ENCODE assay signal across 17 cellular contexts in the genomic region with DNA sequence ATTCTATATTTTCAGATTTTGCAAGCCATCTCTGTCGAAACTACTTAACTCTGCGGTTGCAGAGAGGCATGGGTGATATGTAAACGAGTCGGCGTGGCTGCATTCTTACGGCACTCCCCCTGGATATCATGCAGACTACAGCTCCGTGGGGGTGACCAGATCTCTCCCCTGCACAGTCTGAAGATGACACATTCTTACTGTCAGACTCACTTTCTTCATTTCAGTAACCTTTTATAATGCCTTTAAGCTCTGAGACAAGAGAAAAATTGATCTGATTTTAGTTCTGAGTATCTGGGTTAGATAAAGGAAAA. TPM values are rescaled to one million over a fixed set of nuclear protein-coding genes. Genes with fewer than 3 reads are reported as not detected.
DNase-seq lines count a peak whose midpoint lies in the region; ATAC-seq and TF ChIP-seq lines count a peak whose summit lies in the region.
"Had no signal": no experiment of that assay in that cellular context is flagged by ENCODE, and none has a peak within 500 bp of the region (broad histone marks: within the 10 kb centered on the region; RNA-seq: fewer than 3 reads in every experiment).

No MANE protein-coding gene starts in this region.

- no peaks in the 10 kb centered on the region for H3K4me1 Mint-ChIP-seq in activated T-helper 1 cell treated with anti-CD3 and anti-CD28 coated beads, Interleukin-12 subunit alpha, Interleukin-12 subunit beta, Interleukin-2, Interleukin-4 antibody, amounts not matched to agents 30 ng/mL and 10 ng/mL and 1 ng/mL, durations not matched to agents 14 hours and 24 hours and 36 hours (ENCODE audit: low read depth)
- H3K4me1 Mint-ChIP-seq: activated CD4-positive, alpha-beta T cell treated with anti-CD3 and anti-CD28 coated beads for 36 hours; nephron had no signal

- peaks cover 2% of the 10 kb centered on the region for H3K36me3 Mint-ChIP-seq in activated T-helper 1 cell treated with anti-CD3 and anti-CD28 coated beads, Interleukin-12 subunit alpha, Interleukin-12 subunit beta, Interleukin-2, Interleukin-4 antibody, amounts not matched to agents 30 ng/mL and 10 ng/mL and 1 ng/mL, durations not matched to agents 14 hours and 24 hours and 36 hours (ENCODE audit: low read depth)

- peaks cover 35% of the 10 kb centered on the region for H3K9me3 Mint-ChIP-seq in activated T-helper 1 cell treated with anti-CD3 and anti-CD28 coated beads, Interleukin-12 subunit alpha, Interleukin-12 subunit beta, Interleukin-2, Interleukin-4 antibody, amounts not matched to agents 30 ng/mL and 10 ng/mL and 1 ng/mL, durations not matched to agents 14 hours and 24 hours and 36 hours

- no peak overlapping the region for H3K4me3 Mint-ChIP-seq in activated T-helper 1 cell treated with anti-CD3 and anti-CD28 coated beads, Interleukin-12 subunit alpha, Interleukin-12 subunit beta, Interleukin-2, Interleukin-4 antibody, amounts not matched to agents 30 ng/mL and 10 ng/mL and 1 ng/mL, durations not matched to agents 14 hours and 24 hours and 36 hours
- H3K4me3 Mint-ChIP-seq: activated CD4-positive, alpha-beta T cell treated with anti-CD3 and anti-CD28 coated beads for 36 hours; nephron; T-helper 2 cell treated with Interferon-gamma antibody and Interleukin-4, amounts not matched to agents 5 μg/mL and 100 μg/mL, for 36 hours had no signal

- no peak overlapping the region for H3K27ac Mint-ChIP-seq in activated T-helper 1 cell treated with anti-CD3 and anti-CD28 coated beads, Interleukin-12 subunit alpha, Interleukin-12 subunit beta, Interleukin-2, Interleukin-4 antibody, amounts not matched to agents 30 ng/mL and 10 ng/mL and 1 ng/mL, durations not matched to agents 14 hours and 24 hours and 36 hours
- H3K27ac Mint-ChIP-seq: activated CD4-positive, alpha-beta T cell treated with anti-CD3 and anti-CD28 coated beads for 36 hours; T-helper 2 cell treated with Interferon-gamma antibody and Interleukin-4, amounts not matched to agents 5 μg/mL and 100 μg/mL, for 36 hours had no signal

- H3K4me3 ChIP-seq in NB4 (ENCODE audit: low read depth, low read length) = no peak overlapping the region

- no peak for TF ChIP-seq POLR2A in NB4 (IDR thresholded peaks at IDR 0.05; ENCODE audit: extremely low read depth, insufficient read length)

- DNase-seq in AG08396 (ENCODE audit: low spot score) (peak; percentile 24), NB4 (ENCODE audit: low read depth) (peak; percentile 63), cerebellar cortex (ENCODE audit: low spot score) (peak; percentile 71), left kidney (ENCODE audit: low read depth, low spot score) (peak; percentile 12), ecto neural progenitor cell (ENCODE audit: low spot score) (no peak)
- DNase-seq in activated T-helper 1 cell treated with anti-CD3 and anti-CD28 coated beads, Interleukin-12 subunit alpha, Interleukin-12 subunit beta, Interleukin-2, Interleukin-4 antibody, amounts not matched to agents 30 ng/mL and 10 ng/mL and 1 ng/mL, durations not matched to agents 14 hours and 24 hours and 36 hours (ENCODE audit: low spot score) = no peak
- DNase-seq: activated CD4-positive, alpha-beta T cell treated with anti-CD3 and anti-CD28 coated beads for 36 hours; activated gamma-delta T cell; amygdala; NCI-H187 treated with DMSO at 0.1 percent for 48 hours; NCI-H510A treated with DMSO at 0.1 percent for 48 hours; SHP77 treated with DMSO at 0.1 percent for 48 hours; stimulated activated CD4-positive, alpha-beta T cell treated with anti-CD3 and anti-CD28 coated beads, Interleukin-1b, Interleukin-23, amount 100 ng/mL, for 48 hours had no signal

- no peak for ATAC-seq in GM19023 (IDR thresholded peaks at IDR 0.05; ENCODE audit: unreplicated experiment)
- ATAC-seq in HG02970 (IDR thresholded peaks at IDR 0.05; ENCODE audit: low FRiP score, unreplicated experiment) = no peak
- ATAC-seq: activated CD4-positive, alpha-beta T cell treated with anti-CD3 and anti-CD28 coated beads for 36 hours had no signal

- TF ChIP-seq CTCF in NB4 (IDR thresholded peaks at IDR 0.05; ENCODE audit: low read depth, low read length) = no peak

- peaks cover 2% of the 10 kb centered on the region for H3K27me3 Mint-ChIP-seq in activated T-helper 1 cell treated with anti-CD3 and anti-CD28 coated beads, Interleukin-12 subunit alpha, Interleukin-12 subunit beta, Interleukin-2, Interleukin-4 antibody, amounts not matched to agents 30 ng/mL and 10 ng/mL and 1 ng/mL, durations not matched to agents 14 hours and 24 hours and 36 hours (ENCODE audit: insufficient read depth)
- H3K27me3 Mint-ChIP-seq: activated CD4-positive, alpha-beta T cell treated with anti-CD3 and anti-CD28 coated beads for 36 hours had no signal

- intact Hi-C loops in activated T-helper 1 cell treated with anti-CD3 and anti-CD28 coated beads, Interleukin-12 subunit alpha, Interleukin-12 subunit beta, Interleukin-2, Interleukin-4 antibody, amounts not matched to agents 30 ng/mL and 10 ng/mL and 1 ng/mL, durations not matched to agents 14 hours and 24 hours and 36 hours (cut with micrococcal nuclease) = no loop called here

RNA-seq across cellular contexts. Expression of gene GCNT4, which starts 44.9 kb away (rescaled TPM):
- 0.67 and 0.96 TPM in 2 replicates for total RNA-seq in activated T-helper 1 cell treated with anti-CD3 and anti-CD28 coated beads, Interleukin-12 subunit alpha, Interleukin-12 subunit beta, Interleukin-2, Interleukin-4 antibody, amounts not matched to agents 30 ng/mL and 10 ng/mL and 1 ng/mL, durations not matched to agents 14 hours and 24 hours and 36 hours

Comparison
In these comparisons a context has a peak if more than half of its experiments do, and no peak if none do; other contexts are left out.
1. DNase-seq: peak in AG08396 (single experiment), NB4 (single experiment), cerebellar cortex (single experiment) and left kidney (single experiment); none in ecto neural progenitor cell (single experiment) and activated T-helper 1 cell treated with anti-CD3 and anti-CD28 coated beads, Interleukin-12 subunit alpha, Interleukin-12 subunit beta, Interleukin-2, Interleukin-4 antibody, amounts not matched to agents 30 ng/mL and 10 ng/mL and 1 ng/mL, durations not matched to agents 14 hours and 24 hours and 36 hours (single experiment).